ENCODE assay signal across 8 cellular contexts in genomic region chr9:89495824-89496555, GRCh38. TPM values are rescaled to one million over a fixed set of nuclear protein-coding genes. Genes with fewer than 3 reads are reported as not detected.
A peak's percentile ranks its signal among the peaks of the same experiment; 100 is the strongest.
DNase-seq lines count a peak whose midpoint lies in the region; ATAC-seq, FAIRE-seq and TF ChIP-seq lines count a peak whose summit lies in the region.

No MANE protein-coding gene starts in this region.

- H4K20me1 ChIP-seq in BLaER1 treated with 17β-estradiol and CSF1 and Interleukin-3, amounts not matched to agents 10 nM and 100 nM = peaks cover 15 to 54% (median 25%) of the 10 kb centered on the region in 11 experiments; a peak in 17 of 22 replicates
- H4K20me1 ChIP-seq in HCT116 (ENCODE audit: insufficient read depth) (no peaks in the 10 kb centered on the region), astrocyte (ENCODE audit: insufficient read depth, low read length) (no peaks in the 10 kb centered on the region)

- no peaks in the 10 kb centered on the region for H3K27me3 ChIP-seq in BLaER1 treated with 17β-estradiol and CSF1 and Interleukin-3, amounts not matched to agents 10 nM and 100 nM
- no peaks in the 10 kb centered on the region for H3K27me3 ChIP-seq in HCT116 (ENCODE audit: insufficient read depth, low read length)
- H3K27me3 ChIP-seq in astrocyte (ENCODE audit: insufficient read depth, low read length) = peaks cover 19% of the 10 kb centered on the region

- ATAC-seq in HCT116 (no peak), natural killer cell (no peak), HG02981 (IDR thresholded peaks at IDR 0.05; ENCODE audit: unreplicated experiment) (no peak)

- no peak for TF ChIP-seq POLR2A in HCT116 (IDR thresholded peaks at IDR 0.05; ENCODE audit: borderline replicate concordance, extremely low read depth, insufficient read depth, insufficient read length)

- CTCF ChIA-PET in HCT116 (lab: Charles Lee) = no interaction called here

- no peak overlapping the region for H2AFZ ChIP-seq in HCT116 (ENCODE audit: low read depth, low read length, poor library complexity, severe bottlenecking)
- H2AFZ ChIP-seq in astrocyte (ENCODE audit: low read depth, low read length) = no peak overlapping the region

- DNase-seq in HCT116 (ENCODE audit: low read depth, low spot score) (no peak), astrocyte (ENCODE audit: low read depth) (no peak), natural killer cell (no peak), NCI-H1436 treated with DMSO at 0.1 percent for 48 hours (lab: John Stamatoyannopoulos, UW) (no peak), GF-D8 (lab: John Stamatoyannopoulos, UW) (no peak), NCI-H345 (lab: John Stamatoyannopoulos, UW) (no peak)

- H3K4me2 ChIP-seq in BLaER1 treated with 17β-estradiol and CSF1 and Interleukin-3, amounts not matched to agents 10 nM and 100 nM = peak overlapping the region; percentile 87 to 99 (median 98)
- peak overlapping the region; percentile 90; the same call in 1 of the 2 replicates for H3K4me2 ChIP-seq in HCT116 (ENCODE audit: low read length)
- H3K4me2 ChIP-seq in astrocyte (ENCODE audit: low read length) = no peak overlapping the region

- H3K4me3 Mint-ChIP-seq in astrocyte (ENCODE audit: unreplicated experiment) (peak overlapping the region; percentile 61), natural killer cell (peak overlapping the region; percentile 93)

- H3K27ac Mint-ChIP-seq in astrocyte (ENCODE audit: unreplicated experiment) (peak overlapping the region; percentile 41), natural killer cell (peak overlapping the region; percentile 90 to 98)

- peaks cover 0 to 16% (median 0%) of the 10 kb centered on the region in 11 experiments; a peak in 2 of 22 replicates for H3K36me3 ChIP-seq in BLaER1 treated with 17β-estradiol and CSF1 and Interleukin-3, amounts not matched to agents 10 nM and 100 nM
- H3K36me3 ChIP-seq in HCT116 (ENCODE audit: control insufficient read depth in 1 of 2, insufficient read depth in 2 of 2, low read length in 2 of 2) (no peaks in the 10 kb centered on the region), astrocyte (ENCODE audit: insufficient read depth, low read length) (no peaks in the 10 kb centered on the region)

- no peak for TF ChIP-seq RAD21 in HCT116 (IDR thresholded peaks at IDR 0.05; ENCODE audit: low read depth)

- peaks cover 51 to 93% (median 87%) of the 10 kb centered on the region in 10 experiments for H3K4me1 ChIP-seq in BLaER1 treated with 17β-estradiol and CSF1 and Interleukin-3, amounts not matched to agents 10 nM and 100 nM
- H3K4me1 ChIP-seq in HCT116 (ENCODE audit: control insufficient read depth in 1 of 2, insufficient read depth in 2 of 2, low read length in 2 of 2) (peaks cover 12 to 15% of the 10 kb centered on the region in 2 experiments), astrocyte (ENCODE audit: insufficient read depth, low read length) (no peaks in the 10 kb centered on the region)

- RAD21 ChIA-PET in HCT116 (lab: Charles Lee; ENCODE audit: low non-redundant PET in 1 of 2, low total read pairs in 2 of 2, uncharacterized antibody in 2 of 2, unreplicated experiment in 2 of 2) = no interaction called here

- TF ChIP-seq CTCF in HCT116 (IDR thresholded peaks at IDR 0.05 in 2 of 3, conservative IDR thresholded peaks at IDR 0.05 in 1 of 3; ENCODE audit: borderline replicate concordance in 1 of 3, insufficient read depth in 1 of 3, low read depth in 2 of 3, low read length in 2 of 3) (no peak), astrocyte (IDR thresholded peaks at IDR 0.05; ENCODE audit: insufficient read depth, low read depth, low read length) (no peak), natural killer cell (IDR thresholded peaks at IDR 0.05) (no peak)

- H3K9me2 ChIP-seq in HCT116 (ENCODE audit: insufficient read depth) = no peaks in the 10 kb centered on the region

- H3K9me3 ChIP-seq in BLaER1 treated with 17β-estradiol and CSF1 and Interleukin-3, amounts not matched to agents 10 nM and 100 nM (replicated peaks in 1 of 11) = no peaks in the 10 kb centered on the region
- H3K9me3 ChIP-seq in HCT116 (ENCODE audit: control insufficient read depth in 1 of 2, insufficient read depth in 1 of 2, low read depth in 1 of 2, low read length in 2 of 2) = no peaks in the 10 kb centered on the region
- H3K9me3 ChIP-seq in astrocyte (ENCODE audit: insufficient read depth, low read depth, low read length) = peaks cover 2% of the 10 kb centered on the region

- peak overlapping the region; percentile 71 to 93 (median 88); a peak in 19 of 20 replicates for H3K4me3 ChIP-seq in BLaER1 treated with 17β-estradiol and CSF1 and Interleukin-3, amounts not matched to agents 10 nM and 100 nM
- H3K4me3 ChIP-seq in HCT116 (replicated peaks in 1 of 2; ENCODE audit: low read depth in 1 of 2, low read length in 2 of 2) (no peak overlapping the region), astrocyte (ENCODE audit: insufficient read depth, low read depth, low read length) (no peak overlapping the region)

- peak overlapping the region in 8 of 11 experiments; percentile 3 to 92 (median 80); a peak in 11 of 22 replicates for H3K27ac ChIP-seq in BLaER1 treated with 17β-estradiol and CSF1 and Interleukin-3, amounts not matched to agents 10 nM and 100 nM
- H3K27ac ChIP-seq in HCT116 (ENCODE audit: low read depth, low read length) (no peak overlapping the region), astrocyte (ENCODE audit: low read depth, low read length) (no peak overlapping the region)

- H3K4me1 Mint-ChIP-seq in astrocyte (ENCODE audit: low read depth, unreplicated experiment) (peaks cover 10% of the 10 kb centered on the region), natural killer cell (peaks cover 89 to 93% of the 10 kb centered on the region in 2 donors)

- no peaks in the 10 kb centered on the region for H3K36me3 Mint-ChIP-seq in astrocyte (ENCODE audit: low read depth, unreplicated experiment)
- no peaks in the 10 kb centered on the region for H3K36me3 Mint-ChIP-seq in natural killer cell

- H3K79me2 ChIP-seq in HCT116 (ENCODE audit: insufficient read depth, low read length) = peaks cover 46% of the 10 kb centered on the region
- H3K79me2 ChIP-seq in astrocyte (ENCODE audit: insufficient read depth, low read length) = no peaks in the 10 kb centered on the region

- intact Hi-C loops in HCT116 (cut with micrococcal nuclease) = loop anchor here (5.0 kb wide), 1 partner anchor 64 kb away; no protein-coding TSS in a partner anchor
- intact Hi-C loops in natural killer cell (cut with micrococcal nuclease) = loop anchor here (2.0 kb wide), 1 partner anchor 47 kb away; no protein-coding TSS in a partner anchor

- H3K27me3 Mint-ChIP-seq in astrocyte (ENCODE audit: low read depth, unreplicated experiment) = peaks cover 3% of the 10 kb centered on the region
- H3K27me3 Mint-ChIP-seq in natural killer cell (ENCODE audit: low read depth in 2 of 2) = no peaks in the 10 kb centered on the region

- no peak for FAIRE-seq in astrocyte (lab: Jason Lieb, UNC)

- peak overlapping the region; percentile 76 to 87 (median 83); a peak in 19 of 22 replicates for H3K9ac ChIP-seq in BLaER1 treated with 17β-estradiol and CSF1 and Interleukin-3, amounts not matched to agents 10 nM and 100 nM
- H3K9ac ChIP-seq in HCT116 (ENCODE audit: low read length) (no peak overlapping the region), astrocyte (ENCODE audit: low read length) (no peak overlapping the region)

- POLR2A ChIA-PET in HCT116 (lab: Charles Lee) = no interaction called here

- H3K9me3 Mint-ChIP-seq in astrocyte (ENCODE audit: unreplicated experiment) (peaks cover 2% of the 10 kb centered on the region), natural killer cell (no peaks in the 10 kb centered on the region)

- no TSS peak for BruUV-seq in HCT116 (replicated peaks; lab: Mats Ljungman, UMichigan)

TF ChIP-seq in HCT116, 20 proteins besides CTCF, POLR2A, EP300 and RAD21:
- TF ChIP-seq POLR2AphosphoS5 (IDR thresholded peaks at IDR 0.05; ENCODE audit: low read depth, low read length) (no peak), MAX (IDR thresholded peaks at IDR 0.05) (no peak), EZH2phosphoT487 (IDR thresholded peaks at IDR 0.05; ENCODE audit: borderline replicate concordance) (no peak), TCF7L2 (IDR thresholded peaks at IDR 0.05; ENCODE audit: borderline replicate concordance, extremely low read depth, insufficient read depth, insufficient read length) (no peak), EZH2 (IDR thresholded peaks at IDR 0.05) (no peak), JUND (IDR thresholded peaks at IDR 0.05) (no peak), SRF (IDR thresholded peaks at IDR 0.05; ENCODE audit: low read depth) (no peak), FOSL1 (IDR thresholded peaks at IDR 0.05; ENCODE audit: low read depth) (no peak), ZBTB33 (IDR thresholded peaks at IDR 0.05; ENCODE audit: extremely low read depth, insufficient replicate concordance, low read length) (no peak), ZNF274 (IDR thresholded peaks at IDR 0.05; ENCODE audit: low read depth, low read length) (no peak), ATF3 (IDR thresholded peaks at IDR 0.05) (no peak), YY1 (IDR thresholded peaks at IDR 0.05; ENCODE audit: extremely low read depth, insufficient replicate concordance, low read depth, low read length) (no peak)

RNA-seq across cellular contexts. Expression of gene SEMA4D, which starts 1.9 kb away (rescaled TPM):
- 32.0 TPM for total RNA-seq in HCT116 (2021; ENCODE audit: unreplicated experiment)
- 13.8 and 14.3 TPM in 2 replicates for polyA plus RNA-seq in HCT116 (2012)
- 4.8 and 6.2 TPM in 2 replicates for total RNA-seq in astrocyte
- 100 to 1,000 TPM; 354 to 448 (median 420) TPM for total RNA-seq in natural killer cell

Comparison
In these comparisons a context has a peak if more than half of its experiments do, and no peak if none do; other contexts are left out.
1. H3K27ac ChIP-seq: peak in BLaER1 treated with 17β-estradiol and CSF1 and Interleukin-3, amounts not matched to agents 10 nM and 100 nM (8 of 11); none in HCT116 (single experiment) and astrocyte (single experiment).
2. H3K4me3 ChIP-seq: peak in BLaER1 treated with 17β-estradiol and CSF1 and Interleukin-3, amounts not matched to agents 10 nM and 100 nM (10 of 10); none in HCT116 (0 of 2) and astrocyte (single experiment).
3. H3K9ac ChIP-seq: peak in BLaER1 treated with 17β-estradiol and CSF1 and Interleukin-3, amounts not matched to agents 10 nM and 100 nM (11 of 11); none in HCT116 (single experiment) and astrocyte (single experiment).
4. RNA of gene SEMA4D, which starts 1.9 kb away (total RNA-seq): 354 to 448 TPM in natural killer cell; 32.0 TPM in HCT116 (single experiment) and 4.8 to 6.2 TPM in astrocyte; every median in the first group is over 10 times any median in the second.